In genomic region chr17:30933966-30934365, GRCh38 we compare ENCODE assay signal across 1 cellular context.
A peak's percentile ranks its signal among the peaks of the same experiment; 100 is the strongest.
TF ChIP-seq lines count a peak whose summit lies in the region.

No MANE protein-coding gene starts in this region.

TF ChIP-seq in K562, 482 proteins besides CTCF, POLR2A, EP300 and RAD21:
- TF ChIP-seq MBD1 (CRISPR knock-in tag; IDR thresholded peaks at IDR 0.05) (no peak), ZBTB2 (IDR thresholded peaks at IDR 0.05) (no peak), CSDE1 (IDR thresholded peaks at IDR 0.05) (no peak), USF2 (CRISPR knock-in tag; IDR thresholded peaks at IDR 0.05) (peak; percentile 44), BHLHE40 (IDR thresholded peaks at IDR 0.05; ENCODE audit: low read length) (peak; percentile 31; the same call in 1 of the 2 replicates), RAD51 (IDR thresholded peaks at IDR 0.05; ENCODE audit: borderline replicate concordance, low read depth) (peak; percentile 58), JUNB (CRISPR knock-in tag; conservative IDR thresholded peaks at IDR 0.05) (no peak), PTTG1 (tag; IDR thresholded peaks at IDR 0.05; ENCODE audit: low read depth) (no peak), TFE3 (CRISPR knock-in tag; IDR thresholded peaks at IDR 0.05) (peak; percentile 26), ZNF512 (tag; IDR thresholded peaks at IDR 0.05) (no peak), SPI1 (IDR thresholded peaks at IDR 0.05; ENCODE audit: borderline replicate concordance, low read depth, low read length) (peak; percentile 74; the same call in 1 of the 2 replicates), OTX1 (CRISPR knock-in tag; IDR thresholded peaks at IDR 0.05) (no peak)
